1 cellular context compared by ENCODE assay signal in genomic region chr20:6466065-6466810, GRCh38.
A peak's percentile ranks its signal among the peaks of the same experiment; 100 is the strongest.
TF ChIP-seq lines count a peak whose summit lies in the region.

No MANE protein-coding gene starts in this region.

TF ChIP-seq in HepG2, 621 proteins besides CTCF, POLR2A, EP300 and RAD21 (continued from another document and continues in another):
- TF ChIP-seq HMGXB4 (CRISPR knock-in tag; IDR thresholded peaks at IDR 0.05; ENCODE audit: borderline replicate concordance in 1 of 2, low read depth in 1 of 2) (no peak), IKZF4 (CRISPR knock-in tag; IDR thresholded peaks at IDR 0.05; ENCODE audit: borderline replicate concordance, low read depth, not compliant biosample characterization) (no peak), KMT2B (CRISPR knock-in tag; IDR thresholded peaks at IDR 0.05) (no peak), MEIS1 (CRISPR knock-in tag; IDR thresholded peaks at IDR 0.05; ENCODE audit: borderline replicate concordance) (no peak), RARA (CRISPR knock-in tag; IDR thresholded peaks at IDR 0.05) (no peak), ATM (IDR thresholded peaks at IDR 0.05; ENCODE audit: borderline replicate concordance) (no peak), RNF219 (CRISPR knock-in tag; IDR thresholded peaks at IDR 0.05) (no peak), FOXO1 (CRISPR knock-in tag; IDR thresholded peaks at IDR 0.05) (peak; percentile 60; the same call in 1 of the 2 replicates), ZNF574 (CRISPR knock-in tag; IDR thresholded peaks at IDR 0.05) (no peak), PHF20 (CRISPR knock-in tag; IDR thresholded peaks at IDR 0.05) (no peak), ZKSCAN8 (CRISPR knock-in tag; IDR thresholded peaks at IDR 0.05; ENCODE audit: borderline replicate concordance) (no peak), MEIS2 (CRISPR knock-in tag; IDR thresholded peaks at IDR 0.05) (no peak), ZNF768 (CRISPR knock-in tag; IDR thresholded peaks at IDR 0.05) (no peak), RXRB (CRISPR knock-in tag; IDR thresholded peaks at IDR 0.05; ENCODE audit: borderline replicate concordance) (no peak), ETV5 (CRISPR knock-in tag; IDR thresholded peaks at IDR 0.05; ENCODE audit: borderline replicate concordance) (peak; percentile 45; the same call in 1 of the 2 replicates), SATB2 (CRISPR knock-in tag; IDR thresholded peaks at IDR 0.05) (no peak), CENPBD1 (CRISPR knock-in tag; IDR thresholded peaks at IDR 0.05; ENCODE audit: borderline replicate concordance, low read depth) (no peak), TEAD3 (CRISPR knock-in tag; optimal IDR thresholded peaks at IDR 0.05; ENCODE audit: borderline replicate concordance) (peak; percentile 38), ATF6 (CRISPR knock-in tag; conservative IDR thresholded peaks at IDR 0.05) (no peak), KIAA2018 (CRISPR knock-in tag; IDR thresholded peaks at IDR 0.05; ENCODE audit: borderline replicate concordance) (no peak), AKNA (CRISPR knock-in tag; IDR thresholded peaks at IDR 0.05; ENCODE audit: borderline replicate concordance) (no peak), ZNF546 (CRISPR knock-in tag; conservative IDR thresholded peaks at IDR 0.05) (no peak), CEBPZ (IDR thresholded peaks at IDR 0.05; ENCODE audit: low read length) (no peak)
